1 cellular context compared by ENCODE assay signal in genomic region chr21:44888581-44889550, GRCh38.
A peak's percentile ranks its signal among the peaks of the same experiment; 100 is the strongest.
TF ChIP-seq lines count a peak whose summit lies in the region.

No MANE protein-coding gene starts in this region.

TF ChIP-seq in K562, 482 proteins besides CTCF, POLR2A, EP300 and RAD21:
- peak; percentile 44; the same call in 1 of the 2 replicates for TF ChIP-seq HNRNPL (IDR thresholded peaks at IDR 0.05; ENCODE audit: low read depth, low read length)
- TF ChIP-seq PML (IDR thresholded peaks at IDR 0.05; ENCODE audit: low read length), result no peak
- no peak for TF ChIP-seq PCBP2 (IDR thresholded peaks at IDR 0.05; ENCODE audit: low read depth, low read length, poor library complexity, severe bottlenecking)
- 0 out of 2 replicates have a peak, but pooled peaks have one; percentile 23 for TF ChIP-seq RBFOX2 (IDR thresholded peaks at IDR 0.05; ENCODE audit: low read depth, low read length)
- TF ChIP-seq BDP1 (IDR thresholded peaks at IDR 0.05; ENCODE audit: insufficient read depth, insufficient read length), result no peak
